In genomic region chr9:35814106-35814840, GRCh38 we compare ENCODE assay signal across 7 cellular contexts. TPM values are rescaled to one million over a fixed set of nuclear protein-coding genes. Genes with fewer than 3 reads are reported as not detected.
A peak's percentile ranks its signal among the peaks of the same experiment; 100 is the strongest.
DNase-seq lines count a peak whose midpoint lies in the region; ATAC-seq and TF ChIP-seq lines count a peak whose summit lies in the region.

No MANE protein-coding gene starts in this region.

- peak; percentile 55 for TF ChIP-seq CTCF in DOHH2 (IDR thresholded peaks at IDR 0.05; ENCODE audit: low read depth, low read length, poor library complexity, severe bottlenecking)
- TF ChIP-seq CTCF in Peyer's patch (IDR thresholded peaks at IDR 0.05), result peak in 4 of 6 experiments; percentile 19 to 34 (median 34)
- TF ChIP-seq CTCF in breast epithelium (IDR thresholded peaks at IDR 0.05), result no peak

- TF ChIP-seq POLR2A in Peyer's patch (IDR thresholded peaks at IDR 0.05) (peak in 1 of 2 donors; percentile 6), breast epithelium (IDR thresholded peaks at IDR 0.05) (no peak)

- no peaks in the 10 kb centered on the region for H3K9me2 ChIP-seq in DOHH2 (replicated peaks; ENCODE audit: control insufficient read depth, low read length)

- no peaks in the 10 kb centered on the region for H3K27me3 ChIP-seq in DOHH2 (ENCODE audit: control insufficient read depth, low read length)
- no peaks in the 10 kb centered on the region for H3K27me3 ChIP-seq in Peyer's patch
- H3K27me3 ChIP-seq in breast epithelium, result no peaks in the 10 kb centered on the region

- H4K20me1 ChIP-seq in DOHH2 (ENCODE audit: control insufficient read depth, insufficient read depth, low read depth, low read length), result no peaks in the 10 kb centered on the region

- 0 out of 2 replicates have a peak, but pooled peaks cover 3% of the 10 kb centered on the region for H3K9me3 ChIP-seq in DOHH2 (ENCODE audit: control insufficient read depth, insufficient read depth, low read length)
- H3K9me3 ChIP-seq in Peyer's patch, result no peaks in the 10 kb centered on the region
- no peaks in the 10 kb centered on the region for H3K9me3 ChIP-seq in breast epithelium

- peak; percentile 31 for ATAC-seq in GM19397 (IDR thresholded peaks at IDR 0.05; ENCODE audit: unreplicated experiment)
- peak; percentile 25 for ATAC-seq in HG03469 (IDR thresholded peaks at IDR 0.05; ENCODE audit: unreplicated experiment)

- H3K27ac ChIP-seq in DOHH2 (ENCODE audit: low read depth, low read length) (peak overlapping the region; percentile 88), Peyer's patch (peak overlapping the region; percentile 93 to 100 (median 99)), breast epithelium (peak overlapping the region; percentile 96 to 97)

- H3K79me2 ChIP-seq in DOHH2 (ENCODE audit: control insufficient read depth, low read length), result peaks cover 13% of the 10 kb centered on the region

- intact Hi-C loops in breast epithelium (cut with DNase I; ENCODE audit: low total_unique reads), result no loop called here

- peaks cover 6% of the 10 kb centered on the region for H3F3A ChIP-seq in DOHH2 (ENCODE audit: control insufficient read depth, insufficient read depth)

- peak overlapping the region; percentile 86 for H3K4me3 ChIP-seq in DOHH2 (ENCODE audit: low read length)
- H3K4me3 ChIP-seq in Peyer's patch, result peak overlapping the region; percentile 71 to 99 (median 92)
- H3K4me3 ChIP-seq in breast epithelium, result peak overlapping the region; percentile 83 to 96 (median 92)
- H3K4me3 ChIP-seq in skeletal muscle cell (ENCODE audit: low read depth, low read length), result peak overlapping the region; percentile 84

- H3K36me3 ChIP-seq in DOHH2 (ENCODE audit: control insufficient read depth, low read length) (peaks cover 12% of the 10 kb centered on the region), Peyer's patch (peaks cover 0 to under 1% (median 0%) of the 10 kb centered on the region in 3 donors), breast epithelium (no peaks in the 10 kb centered on the region)

- DNase-seq in Peyer's patch (peak; percentile 69 to 84 (median 74)), breast epithelium (ENCODE audit: low spot score in 2 of 2) (peak; percentile 47 to 70), iPS-NIHi11 (ENCODE audit: low spot score) (peak; percentile 62), skeletal muscle cell (ENCODE audit: low read depth) (no peak)

- H3K4me1 ChIP-seq in DOHH2 (ENCODE audit: control insufficient read depth, low read length) (peaks cover 36% of the 10 kb centered on the region), Peyer's patch (peaks cover 0 to 30% (median 8%) of the 10 kb centered on the region in 4 donors), breast epithelium (peaks cover 7% of the 10 kb centered on the region in 2 donors)

- peak overlapping the region; percentile 100 for H3K4me2 ChIP-seq in DOHH2 (ENCODE audit: low read length)

RNA-seq across cellular contexts. Expression of gene HINT2, which starts 0.6 kb away (rescaled TPM):
- 10 to 100 TPM; 19.8 to 40.3 (median 28.7) TPM for total RNA-seq in Peyer's patch
- total RNA-seq in breast epithelium, result 10 to 100 TPM; 25.0 to 55.7 (median 32.1) TPM

RNA-seq across cellular contexts. Expression of gene SPAG8, which starts 2.2 kb away (rescaled TPM):
- total RNA-seq in Peyer's patch (under 1 TPM in 1 of 4 donors, not detected in 3; 0.94 TPM), breast epithelium (1 to 10 TPM; 1.1 to 2.2 (median 1.3) TPM)

RNA-seq across cellular contexts. Expression of gene FAM221B, which starts 14.3 kb away (rescaled TPM):
- total RNA-seq in Peyer's patch, result not detected
- under 1 TPM in 1 of 3 donors, not detected in 2; 0.15 TPM for total RNA-seq in breast epithelium

RNA-seq across cellular contexts. Expression of gene TMEM8B, which starts 14.8 kb away (rescaled TPM):
- total RNA-seq in Peyer's patch, result 10 to 100 TPM in 1 of 4 donors, 1 to 10 TPM in 3; 6.0 to 11.6 (median 8.1) TPM
- total RNA-seq in breast epithelium, result 1 to 10 TPM; 4.9 to 7.9 (median 6.7) TPM

RNA-seq across cellular contexts. Expression of gene NPR2, which starts 22.9 kb away (rescaled TPM):
- total RNA-seq in Peyer's patch (10 to 100 TPM in 3 of 4 donors, 1 to 10 TPM in 1; 6.7 to 29.5 (median 21.6) TPM), breast epithelium (10 to 100 TPM; 10.2 to 34.2 (median 14.7) TPM)

Comparison
In these comparisons a context has a peak if more than half of its experiments do, and no peak if none do; other contexts are left out.
1. CTCF ChIP-seq: peak in DOHH2 (single experiment) and Peyer's patch (4 of 6); none in breast epithelium (0 of 3).
2. Peak in every context shown above with its lines, with median percentiles within 50 percentile points of each other: H3K27ac ChIP-seq and H3K4me3 ChIP-seq.